ENCODE assay signal across 9 cellular contexts in the genomic region with DNA sequence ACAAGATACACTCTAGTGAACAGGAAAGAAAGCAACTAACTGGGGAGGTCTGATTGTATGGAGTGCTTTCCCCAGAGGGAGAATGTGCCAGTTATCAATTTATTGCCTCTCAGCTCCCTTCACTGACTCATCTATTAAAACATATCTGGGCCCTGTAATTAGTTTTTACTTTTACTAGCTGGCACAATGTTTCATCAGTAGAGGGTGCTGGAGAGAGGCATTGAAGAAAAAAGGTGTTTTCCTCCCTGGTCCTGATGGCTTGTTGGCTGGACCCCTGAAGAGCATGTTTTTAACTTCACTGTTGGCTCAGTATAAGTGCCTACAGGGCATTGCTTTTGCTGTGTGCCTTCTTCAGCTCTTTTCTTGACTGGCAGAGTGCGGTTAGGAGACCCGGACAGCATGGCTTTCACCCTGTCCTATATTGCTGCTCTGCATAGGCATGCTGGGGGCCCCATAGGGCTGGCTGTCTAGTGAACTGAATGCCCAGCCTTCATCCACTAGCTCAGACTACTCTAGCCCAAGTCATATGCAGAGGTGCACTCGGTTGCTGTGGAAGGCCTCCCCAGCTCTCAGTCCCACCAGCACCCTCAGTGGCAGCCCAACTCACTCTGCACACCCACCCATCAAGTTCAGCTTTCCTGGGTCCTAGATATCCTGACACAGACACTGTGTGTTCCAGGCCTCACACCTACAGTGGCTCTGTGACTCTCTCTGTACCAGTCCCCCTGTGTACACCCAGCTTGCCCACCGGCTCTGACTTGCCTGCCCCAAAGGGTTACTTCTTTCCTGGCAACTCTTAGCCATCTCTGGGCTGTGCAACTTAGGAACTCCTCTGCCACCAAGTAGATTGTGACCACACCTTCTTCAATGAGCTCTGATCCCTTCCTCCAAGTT.
DNase-seq lines count a peak whose midpoint lies in the region; ATAC-seq, FAIRE-seq and TF ChIP-seq lines count a peak whose summit lies in the region.
"Had no signal": no experiment of that assay in that cellular context is flagged by ENCODE, and none has a peak within 500 bp of the region (broad histone marks: within the 10 kb centered on the region; RNA-seq: fewer than 3 reads in every experiment).

No MANE protein-coding gene starts in this region.

- H4K20me1 ChIP-seq in K562 (replicated peaks; ENCODE audit: control insufficient read depth, insufficient read depth, low read length): no peaks in the 10 kb centered on the region
- H4K20me1 ChIP-seq: BLaER1 treated with 17β-estradiol and CSF1 and Interleukin-3, amounts not matched to agents 10 nM and 100 nM had no signal

- H3K27me3 ChIP-seq in K562 (ENCODE audit: control insufficient read depth in 2 of 2, insufficient read depth in 2 of 2, low read length in 2 of 2) (no peaks in the 10 kb centered on the region), spleen (replicated peaks in 1 of 7) (no peaks in the 10 kb centered on the region)
- H3K27me3 ChIP-seq: BLaER1 treated with 17β-estradiol and CSF1 and Interleukin-3, amounts not matched to agents 10 nM and 100 nM had no signal

- TF ChIP-seq EP300 in K562 (IDR thresholded peaks at IDR 0.05; ENCODE audit: low read length): no peak

- H3K27ac ChIP-seq in K562 (ENCODE audit: extremely low read depth, low read depth, low read length) (no peak overlapping the region), spleen (peak overlapping the region; percentile 22 to 72 (median 66))

- peak in 1 of 2 experiments; percentile 60; a peak in 2 of 4 replicates for TF ChIP-seq RAD21 in K562 (CRISPR knock-in tag; conservative IDR thresholded peaks at IDR 0.05 in 1 of 2, IDR thresholded peaks at IDR 0.05 in 1 of 2)

- BruUV-seq in K562 (replicated peaks; lab: Mats Ljungman, UMichigan): no TSS peak

- H3K9ac ChIP-seq in K562 (ENCODE audit: insufficient read depth in 1 of 2, low read depth in 2 of 2, low read length in 2 of 2): peak overlapping the region in 1 of 2 experiments; percentile 1; a peak in 1 of 4 replicates

- no peak overlapping the region for H3K4me2 ChIP-seq in K562 (ENCODE audit: insufficient read depth, low read length)

- in situ Hi-C loops in K562 (cut with MboI): no loop called here

- ATAC-seq in HG03159 (IDR thresholded peaks at IDR 0.05; ENCODE audit: unreplicated experiment) (peak; percentile 27), K562 (peak; percentile 77), HG02678 (IDR thresholded peaks at IDR 0.05; ENCODE audit: unreplicated experiment) (no peak), HG02610 (IDR thresholded peaks at IDR 0.05; ENCODE audit: unreplicated experiment) (no peak)

- peaks cover 8% of the 10 kb centered on the region for H3K9me3 ChIP-seq in K562 (replicated peaks; ENCODE audit: control insufficient read depth, insufficient read depth, low read depth, low read length)
- peaks cover 0 to 14% (median 3%) of the 10 kb centered on the region in 8 donors for H3K9me3 ChIP-seq in spleen

- TF ChIP-seq POLR2A in K562 (conservative IDR thresholded peaks at IDR 0.05) (no peak), spleen (IDR thresholded peaks at IDR 0.05) (no peak)

- peak; percentile 6 to 42 for DNase-seq in NCI-H2081 (lab: John Stamatoyannopoulos, UW)
- no peak for DNase-seq in NCI-H2081 treated with DMSO at 0.1 percent for 48 hours (lab: John Stamatoyannopoulos, UW)
- peak in 1 of 4 experiments; percentile 37 for DNase-seq in K562 (ENCODE audit: extremely low read depth in 1 of 4, low spot score in 3 of 4)
- no peak for DNase-seq in spleen
- DNase-seq in HPDE6-E6E7 (ENCODE audit: extremely low spot score): no peak

- no peaks in the 10 kb centered on the region for H3K79me2 ChIP-seq in K562 (ENCODE audit: control insufficient read depth, insufficient read depth, low read length)

- no peaks in the 10 kb centered on the region for H3K9me1 ChIP-seq in K562 (ENCODE audit: control insufficient read depth, insufficient read depth, low read length)

- WGBS in K562 (ENCODE audit: insufficient coverage, low coverage, missing lambda C conversion rate): 49% methylated on average over 4 of the region's 4 CpGs
- WGBS in spleen, 5 donors: 91 to 96% (median 93%) methylated on average over 4 of the region's 4 CpGs

- H3K36me3 ChIP-seq in K562 (ENCODE audit: control insufficient read depth, insufficient read depth, low read length) (no peaks in the 10 kb centered on the region), spleen (peaks cover 0 to 30% (median 7%) of the 10 kb centered on the region in 6 donors)

- no peak for FAIRE-seq in K562 (lab: Jason Lieb, UNC)

- POLR2A ChIA-PET in K562 (lab: Yijun Ruan, JAX): interaction anchor here (0.7 kb wide), 1 partner anchor 15 kb away, joined by 3 read pairs; no protein-coding TSS in a partner anchor

- H3K4me1 ChIP-seq in K562 (replicated peaks in 1 of 2; ENCODE audit: control insufficient read depth in 2 of 2, insufficient read depth in 2 of 2, low read length in 2 of 2) (peaks cover 0 to under 1% of the 10 kb centered on the region in 2 experiments; a peak in 2 of 5 replicates), spleen (peaks cover 0 to 39% (median 9%) of the 10 kb centered on the region in 6 donors)

- no peak overlapping the region for H2AFZ ChIP-seq in K562 (ENCODE audit: low read depth, low read length)

- CTCF ChIA-PET in K562 (lab: Yijun Ruan, JAX; ENCODE audit: low intra/inter-chr PET ratio): interaction anchor here (1.0 kb wide), 1 partner anchor 450 kb away, joined by 4 read pairs; no protein-coding TSS in a partner anchor

- TF ChIP-seq CTCF in K562 (IDR thresholded peaks at IDR 0.05 in 2 of 3, conservative IDR thresholded peaks at IDR 0.05 in 1 of 3; ENCODE audit: insufficient read depth in 2 of 3, low read depth in 1 of 3, low read length in 3 of 3) (peak; percentile 21 to 49 (median 37); a peak in 2 of 6 replicates), spleen (IDR thresholded peaks at IDR 0.05 in 8 of 11, conservative IDR thresholded peaks at IDR 0.05 in 3 of 11) (peak in 1 of 11 experiments; percentile 19)

- H3K4me3 ChIP-seq in K562: no peak overlapping the region
- no peak overlapping the region for H3K4me3 ChIP-seq in spleen
- H3K4me3 ChIP-seq: BLaER1 treated with 17β-estradiol and CSF1 and Interleukin-3, amounts not matched to agents 10 nM and 100 nM had no signal

- intact Hi-C loops in K562 (cut with micrococcal nuclease): no loop called here
- intact Hi-C loops in spleen (cut with DNase I; ENCODE audit: low total_unique reads): no loop called here

TF ChIP-seq in K562, 482 proteins besides CTCF, POLR2A, EP300 and RAD21 (continues in another document):
- TF ChIP-seq ZNF589 (CRISPR knock-in tag; IDR thresholded peaks at IDR 0.05; ENCODE audit: low read depth): no peak
- TF ChIP-seq, protein P1, sequence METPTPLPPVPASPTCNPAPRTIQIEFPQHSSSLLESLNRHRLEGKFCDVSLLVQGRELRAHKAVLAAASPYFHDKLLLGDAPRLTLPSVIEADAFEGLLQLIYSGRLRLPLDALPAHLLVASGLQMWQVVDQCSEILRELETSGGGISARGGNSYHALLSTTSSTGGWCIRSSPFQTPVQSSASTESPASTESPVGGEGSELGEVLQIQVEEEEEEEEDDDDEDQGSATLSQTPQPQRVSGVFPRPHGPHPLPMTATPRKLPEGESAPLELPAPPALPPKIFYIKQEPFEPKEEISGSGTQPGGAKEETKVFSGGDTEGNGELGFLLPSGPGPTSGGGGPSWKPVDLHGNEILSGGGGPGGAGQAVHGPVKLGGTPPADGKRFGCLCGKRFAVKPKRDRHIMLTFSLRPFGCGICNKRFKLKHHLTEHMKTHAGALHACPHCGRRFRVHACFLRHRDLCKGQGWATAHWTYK (CRISPR knock-in tag; IDR thresholded peaks at IDR 0.05): no peak
- TF ChIP-seq STAT5B (CRISPR knock-in tag; IDR thresholded peaks at IDR 0.05): no peak
- no peak for TF ChIP-seq SRSF3 (IDR thresholded peaks at IDR 0.05; ENCODE audit: insufficient read depth, low read length)
- no peak for TF ChIP-seq SMAD2 (IDR thresholded peaks at IDR 0.05; ENCODE audit: low read depth, low read length)
- no peak for TF ChIP-seq IFI16 (CRISPR knock-in tag; IDR thresholded peaks at IDR 0.05)
- TF ChIP-seq, protein P2, sequence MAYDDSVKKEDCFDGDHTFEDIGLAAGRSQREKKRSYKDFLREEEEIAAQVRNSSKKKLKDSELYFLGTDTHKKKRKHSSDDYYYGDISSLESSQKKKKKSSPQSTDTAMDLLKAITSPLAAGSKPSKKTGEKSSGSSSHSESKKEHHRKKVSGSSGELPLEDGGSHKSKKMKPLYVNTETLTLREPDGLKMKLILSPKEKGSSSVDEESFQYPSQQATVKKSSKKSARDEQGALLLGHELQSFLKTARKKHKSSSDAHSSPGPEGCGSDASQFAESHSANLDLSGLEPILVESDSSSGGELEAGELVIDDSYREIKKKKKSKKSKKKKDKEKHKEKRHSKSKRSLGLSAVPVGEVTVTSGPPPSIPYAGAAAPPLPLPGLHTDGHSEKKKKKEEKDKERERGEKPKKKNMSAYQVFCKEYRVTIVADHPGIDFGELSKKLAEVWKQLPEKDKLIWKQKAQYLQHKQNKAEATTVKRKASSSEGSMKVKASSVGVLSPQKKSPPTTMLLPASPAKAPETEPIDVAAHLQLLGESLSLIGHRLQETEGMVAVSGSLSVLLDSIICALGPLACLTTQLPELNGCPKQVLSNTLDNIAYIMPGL (CRISPR knock-in tag; IDR thresholded peaks at IDR 0.05): no peak

Comparison
In these comparisons a context has a peak if more than half of its experiments do, and no peak if none do; other contexts are left out.
1. DNase-seq: peak in NCI-H2081 (2 of 2); none in NCI-H2081 treated with DMSO at 0.1 percent for 48 hours (single experiment), spleen (single experiment) and HPDE6-E6E7 (single experiment).
2. ATAC-seq: peak in HG03159 (single experiment) and K562 (single experiment); none in HG02678 (single experiment) and HG02610 (single experiment).